In the genomic region with DNA sequence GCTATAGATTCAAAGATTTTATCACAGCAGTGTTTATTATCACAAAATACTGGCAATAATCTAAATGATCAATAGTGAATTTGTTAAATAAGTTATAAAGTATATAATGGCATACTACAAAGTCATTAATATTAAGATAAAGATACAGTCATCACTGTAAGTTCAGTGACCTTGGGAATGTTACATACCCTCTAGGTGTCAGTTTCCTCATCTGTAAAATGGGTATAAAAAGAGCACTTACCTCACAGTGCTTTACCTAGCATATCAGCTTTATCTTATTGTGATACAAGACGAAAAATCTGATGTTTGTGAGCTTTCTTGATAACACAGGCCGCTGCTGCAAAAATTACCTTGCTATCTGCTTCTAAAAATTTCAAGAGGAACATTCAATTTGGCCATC, we compare ENCODE assay signal across 31 cellular contexts.
"Had no signal": no experiment of that assay in that cellular context is flagged by ENCODE, and none has a peak within 500 bp of the region (broad histone marks: within the 10 kb centered on the region; RNA-seq: fewer than 3 reads in every experiment).

No MANE protein-coding gene starts in this region.

- ATAC-seq: activated CD4-positive, alpha-beta T cell treated with anti-CD3 and anti-CD28 coated beads for 36 hours; activated CD4-positive, CD25-positive, alpha-beta regulatory T cell treated with anti-CD3 and anti-CD28 coated beads, Interleukin-2, amount 50 U/mL, for 24 hours; activated CD8-positive, alpha-beta memory T cell treated with anti-CD3 and anti-CD28 coated beads, Interleukin-2, amount 10 ng/mL, durations not matched to agents 7 days and 5 days; activated CD8-positive, alpha-beta T cell treated with anti-CD3 and anti-CD28 coated beads, Interleukin-2, amount 10 ng/mL, durations not matched to agents 7 days and 5 days; activated naive CD8-positive, alpha-beta T cell treated with anti-CD3 and anti-CD28 coated beads, Interleukin-2, amount 50 U/mL, for 24 hours had no signal

- H3K27ac ChIP-seq: ascending aorta, cardiac muscle cell, VCaP had no signal

- H3K27me3 ChIP-seq: ascending aorta, cardiac muscle cell had no signal

- H3K4me3 ChIP-seq: ascending aorta, cardiac muscle cell had no signal

- FAIRE-seq: bronchial epithelial cell had no signal

- H3K9me3 ChIP-seq: ascending aorta had no signal

- H3K4me1 ChIP-seq: ascending aorta had no signal

- H3K36me3 ChIP-seq: ascending aorta, cardiac muscle cell had no signal

- DNase-seq: activated B cell treated with CpG ODN at 0.5 μM for 24 hours; activated CD4-positive, alpha-beta memory T cell treated with anti-CD3 and anti-CD28 coated beads, Interleukin-2, amount 10 ng/mL, durations not matched to agents 7 days and 5 days; activated CD4-positive, alpha-beta T cell treated with anti-CD3 and anti-CD28 coated beads for 1 hour; activated CD4-positive, alpha-beta T cell treated with anti-CD3 and anti-CD28 coated beads for 36 hours; activated CD4-positive, alpha-beta T cell treated with anti-CD3 and anti-CD28 coated beads for 48 hours; activated CD4-positive, alpha-beta T cell treated with anti-CD3 and anti-CD28 coated beads, Interleukin-2, amount 10 ng/mL, durations not matched to agents 7 days and 5 days; activated CD4-positive, alpha-beta T cell treated with anti-CD3 and anti-CD28 coated beads, Interleukin-2, amount 50 U/mL, for 48 hours; activated CD8-positive, alpha-beta memory T cell treated with anti-CD3 and anti-CD28 coated beads for 24 hours; activated CD8-positive, alpha-beta memory T cell treated with anti-CD3 and anti-CD28 coated beads, Interleukin-2, amount 10 ng/mL, durations not matched to agents 7 days and 5 days; activated CD8-positive, alpha-beta memory T cell treated with anti-CD3 and anti-CD28 coated beads, Interleukin-2, amount 50 U/mL, for 48 hours; activated CD8-positive, alpha-beta T cell treated with anti-CD3 and anti-CD28 coated beads, Interleukin-2, amount 10 ng/mL, durations not matched to agents 7 days and 5 days; activated effector memory CD4-positive, alpha-beta T cell treated with Interleukin-2 at 50 U/mL for 16 hours; activated gamma-delta T cell; activated naive CD4-positive, alpha-beta T cell treated with anti-CD3 and anti-CD28 coated beads, Interleukin-2, amount 10 ng/mL, durations not matched to agents 7 days and 5 days; activated naive CD4-positive, alpha-beta T cell treated with Interleukin-2 at 50 U/mL for 16 hours; activated naive CD8-positive, alpha-beta T cell treated with anti-CD3 and anti-CD28 coated beads, Interleukin-2, amount 10 ng/mL, durations not matched to agents 7 days and 5 days; activated naive CD8-positive, alpha-beta T cell treated with anti-CD3 and anti-CD28 coated beads, Interleukin-2, amount 50 U/mL, for 24 hours; activated T-cell treated with anti-CD3 and anti-CD28 coated beads, Interleukin-2, amount 50 U/mL, for 24 hours; activated T-cell treated with anti-CD3 and anti-CD28 coated beads, Interleukin-2, amount 50 U/mL, for 48 hours; amygdala; anterior cingulate cortex; caudate nucleus; cerebellar nuclear complex; T-helper 1 cell; T-helper 2 cell; T-helper 9 cell had no signal
